Comparison of ENCODE assay signal across 1 cellular context in the genomic region with DNA sequence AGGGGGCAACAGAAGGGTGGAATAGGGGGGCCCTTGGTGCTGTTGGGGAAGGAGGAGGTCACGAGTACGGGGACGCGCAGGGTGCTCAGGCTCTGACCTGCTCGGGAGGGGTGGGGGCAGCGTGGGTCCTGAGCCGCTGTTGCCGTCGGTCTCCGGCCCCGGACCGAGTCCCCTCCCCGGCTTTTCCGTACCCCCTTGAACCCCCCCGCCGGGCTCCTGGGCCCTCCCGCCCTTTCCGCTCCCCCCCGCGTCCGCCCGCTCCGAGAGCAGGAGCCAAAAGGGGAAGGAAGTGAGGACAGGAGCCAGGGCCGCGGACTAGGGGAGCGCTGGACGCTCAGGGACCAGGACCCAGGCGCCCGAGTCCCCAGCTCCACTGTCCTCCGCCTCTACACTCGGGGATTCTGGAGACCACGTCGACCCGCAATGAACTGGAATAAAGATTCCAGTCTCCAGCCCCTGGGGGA.
TF ChIP-seq lines count a peak whose summit lies in the region.

A gene with protein sequence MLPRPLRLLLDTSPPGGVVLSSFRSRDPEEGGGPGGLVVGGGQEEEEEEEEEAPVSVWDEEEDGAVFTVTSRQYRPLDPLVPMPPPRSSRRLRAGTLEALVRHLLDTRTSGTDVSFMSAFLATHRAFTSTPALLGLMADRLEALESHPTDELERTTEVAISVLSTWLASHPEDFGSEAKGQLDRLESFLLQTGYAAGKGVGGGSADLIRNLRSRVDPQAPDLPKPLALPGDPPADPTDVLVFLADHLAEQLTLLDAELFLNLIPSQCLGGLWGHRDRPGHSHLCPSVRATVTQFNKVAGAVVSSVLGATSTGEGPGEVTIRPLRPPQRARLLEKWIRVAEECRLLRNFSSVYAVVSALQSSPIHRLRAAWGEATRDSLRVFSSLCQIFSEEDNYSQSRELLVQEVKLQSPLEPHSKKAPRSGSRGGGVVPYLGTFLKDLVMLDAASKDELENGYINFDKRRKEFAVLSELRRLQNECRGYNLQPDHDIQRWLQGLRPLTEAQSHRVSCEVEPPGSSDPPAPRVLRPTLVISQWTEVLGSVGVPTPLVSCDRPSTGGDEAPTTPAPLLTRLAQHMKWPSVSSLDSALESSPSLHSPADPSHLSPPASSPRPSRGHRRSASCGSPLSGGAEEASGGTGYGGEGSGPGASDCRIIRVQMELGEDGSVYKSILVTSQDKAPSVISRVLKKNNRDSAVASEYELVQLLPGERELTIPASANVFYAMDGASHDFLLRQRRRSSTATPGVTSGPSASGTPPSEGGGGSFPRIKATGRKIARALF (minus strand): TSS at position 170 of the 464 bp plus-strand sequence. CDS start 332 bp downstream, outside the sequence.

TF ChIP-seq in HEK293, 187 proteins besides CTCF, POLR2A, EP300 and RAD21 (continued from another document and continues in another):
- TF ChIP-seq, protein P1, sequence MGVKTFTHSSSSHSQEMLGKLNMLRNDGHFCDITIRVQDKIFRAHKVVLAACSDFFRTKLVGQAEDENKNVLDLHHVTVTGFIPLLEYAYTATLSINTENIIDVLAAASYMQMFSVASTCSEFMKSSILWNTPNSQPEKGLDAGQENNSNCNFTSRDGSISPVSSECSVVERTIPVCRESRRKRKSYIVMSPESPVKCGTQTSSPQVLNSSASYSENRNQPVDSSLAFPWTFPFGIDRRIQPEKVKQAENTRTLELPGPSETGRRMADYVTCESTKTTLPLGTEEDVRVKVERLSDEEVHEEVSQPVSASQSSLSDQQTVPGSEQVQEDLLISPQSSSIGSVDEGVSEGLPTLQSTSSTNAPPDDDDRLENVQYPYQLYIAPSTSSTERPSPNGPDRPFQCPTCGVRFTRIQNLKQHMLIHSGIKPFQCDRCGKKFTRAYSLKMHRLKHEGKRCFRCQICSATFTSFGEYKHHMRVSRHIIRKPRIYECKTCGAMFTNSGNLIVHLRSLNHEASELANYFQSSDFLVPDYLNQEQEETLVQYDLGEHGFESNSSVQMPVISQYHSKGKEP (tag by site-specific recombination; IDR thresholded peaks at IDR 0.05): no peak; the same call in 1 of the 2 replicates
- TF ChIP-seq ZNF112 (tag by site-specific recombination; IDR thresholded peaks at IDR 0.05): no peak
- TF ChIP-seq GFI1B (tag by site-specific recombination; IDR thresholded peaks at IDR 0.05): no peak
- no peak for TF ChIP-seq ZBTB21 (tag by site-specific recombination; IDR thresholded peaks at IDR 0.05)
- TF ChIP-seq, protein P2, sequence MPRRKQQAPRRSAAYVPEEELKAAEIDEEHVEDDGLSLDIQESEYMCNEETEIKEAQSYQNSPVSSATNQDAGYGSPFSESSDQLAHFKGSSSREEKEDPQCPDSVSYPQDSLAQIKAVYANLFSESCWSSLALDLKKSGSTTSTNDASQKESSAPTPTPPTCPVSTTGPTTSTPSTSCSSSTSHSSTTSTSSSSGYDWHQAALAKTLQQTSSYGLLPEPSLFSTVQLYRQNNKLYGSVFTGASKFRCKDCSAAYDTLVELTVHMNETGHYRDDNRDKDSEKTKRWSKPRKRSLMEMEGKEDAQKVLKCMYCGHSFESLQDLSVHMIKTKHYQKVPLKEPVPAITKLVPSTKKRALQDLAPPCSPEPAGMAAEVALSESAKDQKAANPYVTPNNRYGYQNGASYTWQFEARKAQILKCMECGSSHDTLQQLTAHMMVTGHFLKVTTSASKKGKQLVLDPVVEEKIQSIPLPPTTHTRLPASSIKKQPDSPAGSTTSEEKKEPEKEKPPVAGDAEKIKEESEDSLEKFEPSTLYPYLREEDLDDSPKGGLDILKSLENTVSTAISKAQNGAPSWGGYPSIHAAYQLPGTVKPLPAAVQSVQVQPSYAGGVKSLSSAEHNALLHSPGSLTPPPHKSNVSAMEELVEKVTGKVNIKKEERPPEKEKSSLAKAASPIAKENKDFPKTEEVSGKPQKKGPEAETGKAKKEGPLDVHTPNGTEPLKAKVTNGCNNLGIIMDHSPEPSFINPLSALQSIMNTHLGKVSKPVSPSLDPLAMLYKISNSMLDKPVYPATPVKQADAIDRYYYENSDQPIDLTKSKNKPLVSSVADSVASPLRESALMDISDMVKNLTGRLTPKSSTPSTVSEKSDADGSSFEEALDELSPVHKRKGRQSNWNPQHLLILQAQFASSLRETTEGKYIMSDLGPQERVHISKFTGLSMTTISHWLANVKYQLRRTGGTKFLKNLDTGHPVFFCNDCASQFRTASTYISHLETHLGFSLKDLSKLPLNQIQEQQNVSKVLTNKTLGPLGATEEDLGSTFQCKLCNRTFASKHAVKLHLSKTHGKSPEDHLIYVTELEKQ (tag by site-specific recombination; IDR thresholded peaks at IDR 0.05; ENCODE audit: borderline replicate concordance): no peak
- no peak for TF ChIP-seq KLF8 (tag by site-specific recombination; IDR thresholded peaks at IDR 0.05)
- TF ChIP-seq ZNF670 (tag by site-specific recombination; IDR thresholded peaks at IDR 0.05; ENCODE audit: low read depth): no peak
- TF ChIP-seq KLF1 (tag by site-specific recombination; IDR thresholded peaks at IDR 0.05): 0 out of 2 replicates have a peak, but pooled peaks have one; percentile 5
- TF ChIP-seq ZNF433 (tag by site-specific recombination; IDR thresholded peaks at IDR 0.05; ENCODE audit: low read depth): no peak
- peak; percentile 58 for TF ChIP-seq ZBTB48 (tag by site-specific recombination; IDR thresholded peaks at IDR 0.05)
- TF ChIP-seq ZNF837 (tag by site-specific recombination; IDR thresholded peaks at IDR 0.05): no peak
- no peak for TF ChIP-seq ZNF544 (tag by site-specific recombination; IDR thresholded peaks at IDR 0.05)
- no peak for TF ChIP-seq ZNF558 (tag by site-specific recombination; IDR thresholded peaks at IDR 0.05)
- no peak for TF ChIP-seq MEIS1 (CRISPR knock-in tag; IDR thresholded peaks at IDR 0.05; ENCODE audit: borderline replicate concordance)
- no peak for TF ChIP-seq ZNF354C (tag by site-specific recombination; IDR thresholded peaks at IDR 0.05; ENCODE audit: borderline replicate concordance, low read depth)
- no peak for TF ChIP-seq ZNF132 (tag by site-specific recombination; IDR thresholded peaks at IDR 0.05; ENCODE audit: borderline replicate concordance)
- TF ChIP-seq SCRT2 (tag by site-specific recombination; IDR thresholded peaks at IDR 0.05): no peak
- TF ChIP-seq ZNF221 (tag by site-specific recombination; IDR thresholded peaks at IDR 0.05; ENCODE audit: borderline replicate concordance): no peak
- TF ChIP-seq, protein P3, sequence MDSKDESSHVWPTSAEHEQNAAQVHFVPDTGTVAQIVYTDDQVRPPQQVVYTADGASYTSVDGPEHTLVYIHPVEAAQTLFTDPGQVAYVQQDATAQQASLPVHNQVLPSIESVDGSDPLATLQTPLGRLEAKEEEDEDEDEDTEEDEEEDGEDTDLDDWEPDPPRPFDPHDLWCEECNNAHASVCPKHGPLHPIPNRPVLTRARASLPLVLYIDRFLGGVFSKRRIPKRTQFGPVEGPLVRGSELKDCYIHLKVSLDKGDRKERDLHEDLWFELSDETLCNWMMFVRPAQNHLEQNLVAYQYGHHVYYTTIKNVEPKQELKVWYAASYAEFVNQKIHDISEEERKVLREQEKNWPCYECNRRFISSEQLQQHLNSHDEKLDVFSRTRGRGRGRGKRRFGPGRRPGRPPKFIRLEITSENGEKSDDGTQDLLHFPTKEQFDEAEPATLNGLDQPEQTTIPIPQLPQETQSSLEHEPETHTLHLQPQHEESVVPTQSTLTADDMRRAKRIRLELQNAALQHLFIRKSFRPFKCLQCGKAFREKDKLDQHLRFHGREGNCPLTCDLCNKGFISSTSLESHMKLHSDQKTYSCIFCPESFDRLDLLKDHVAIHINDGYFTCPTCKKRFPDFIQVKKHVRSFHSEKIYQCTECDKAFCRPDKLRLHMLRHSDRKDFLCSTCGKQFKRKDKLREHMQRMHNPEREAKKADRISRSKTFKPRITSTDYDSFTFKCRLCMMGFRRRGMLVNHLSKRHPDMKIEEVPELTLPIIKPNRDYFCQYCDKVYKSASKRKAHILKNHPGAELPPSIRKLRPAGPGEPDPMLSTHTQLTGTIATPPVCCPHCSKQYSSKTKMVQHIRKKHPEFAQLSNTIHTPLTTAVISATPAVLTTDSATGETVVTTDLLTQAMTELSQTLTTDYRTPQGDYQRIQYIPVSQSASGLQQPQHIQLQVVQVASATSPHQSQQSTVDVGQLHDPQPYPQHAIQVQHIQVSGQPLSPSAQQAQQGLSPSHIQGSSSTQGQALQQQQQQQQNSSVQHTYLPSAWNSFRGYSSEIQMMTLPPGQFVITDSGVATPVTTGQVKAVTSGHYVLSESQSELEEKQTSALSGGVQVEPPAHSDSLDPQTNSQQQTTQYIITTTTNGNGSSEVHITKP (tag by site-specific recombination; IDR thresholded peaks at IDR 0.05): peak; percentile 87
- TF ChIP-seq MZF1 (tag by site-specific recombination; IDR thresholded peaks at IDR 0.05; ENCODE audit: borderline replicate concordance): no peak
- no peak for TF ChIP-seq HOXA7 (CRISPR knock-in tag; IDR thresholded peaks at IDR 0.05; ENCODE audit: borderline replicate concordance)
- TF ChIP-seq, protein P4, sequence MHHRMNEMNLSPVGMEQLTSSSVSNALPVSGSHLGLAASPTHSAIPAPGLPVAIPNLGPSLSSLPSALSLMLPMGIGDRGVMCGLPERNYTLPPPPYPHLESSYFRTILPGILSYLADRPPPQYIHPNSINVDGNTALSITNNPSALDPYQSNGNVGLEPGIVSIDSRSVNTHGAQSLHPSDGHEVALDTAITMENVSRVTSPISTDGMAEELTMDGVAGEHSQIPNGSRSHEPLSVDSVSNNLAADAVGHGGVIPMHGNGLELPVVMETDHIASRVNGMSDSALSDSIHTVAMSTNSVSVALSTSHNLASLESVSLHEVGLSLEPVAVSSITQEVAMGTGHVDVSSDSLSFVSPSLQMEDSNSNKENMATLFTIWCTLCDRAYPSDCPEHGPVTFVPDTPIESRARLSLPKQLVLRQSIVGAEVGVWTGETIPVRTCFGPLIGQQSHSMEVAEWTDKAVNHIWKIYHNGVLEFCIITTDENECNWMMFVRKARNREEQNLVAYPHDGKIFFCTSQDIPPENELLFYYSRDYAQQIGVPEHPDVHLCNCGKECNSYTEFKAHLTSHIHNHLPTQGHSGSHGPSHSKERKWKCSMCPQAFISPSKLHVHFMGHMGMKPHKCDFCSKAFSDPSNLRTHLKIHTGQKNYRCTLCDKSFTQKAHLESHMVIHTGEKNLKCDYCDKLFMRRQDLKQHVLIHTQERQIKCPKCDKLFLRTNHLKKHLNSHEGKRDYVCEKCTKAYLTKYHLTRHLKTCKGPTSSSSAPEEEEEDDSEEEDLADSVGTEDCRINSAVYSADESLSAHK (tag by site-specific recombination; IDR thresholded peaks at IDR 0.05): no peak
- TF ChIP-seq ZNF529 (tag by site-specific recombination; IDR thresholded peaks at IDR 0.05; ENCODE audit: insufficient replicate concordance): no peak
- TF ChIP-seq, protein P5, sequence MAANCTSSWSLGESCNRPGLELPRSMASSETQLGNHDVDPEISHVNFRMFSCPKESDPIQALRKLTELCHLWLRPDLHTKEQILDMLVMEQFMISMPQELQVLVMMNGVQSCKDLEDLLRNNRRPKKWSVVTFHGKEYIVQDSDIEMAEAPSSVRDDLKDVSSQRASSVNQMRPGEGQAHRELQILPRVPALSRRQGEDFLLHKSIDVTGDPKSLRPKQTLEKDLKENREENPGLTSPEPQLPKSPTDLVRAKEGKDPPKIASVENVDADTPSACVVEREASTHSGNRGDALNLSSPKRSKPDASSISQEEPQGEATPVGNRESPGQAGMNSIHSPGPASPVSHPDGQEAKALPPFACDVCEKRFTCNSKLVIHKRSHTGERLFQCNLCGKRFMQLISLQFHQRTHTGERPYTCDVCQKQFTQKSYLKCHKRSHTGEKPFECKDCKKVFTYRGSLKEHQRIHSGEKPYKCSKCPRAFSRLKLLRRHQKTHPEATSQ (tag by site-specific recombination; IDR thresholded peaks at IDR 0.05): no peak
- no peak for TF ChIP-seq ZNF600 (tag by site-specific recombination; IDR thresholded peaks at IDR 0.05)
- no peak; the same call in 1 of the 2 replicates for TF ChIP-seq ZNF585B (tag by site-specific recombination; IDR thresholded peaks at IDR 0.05)
- no peak for TF ChIP-seq ZNF624 (tag by site-specific recombination; IDR thresholded peaks at IDR 0.05)
- no peak for TF ChIP-seq ZNF174 (tag by site-specific recombination; IDR thresholded peaks at IDR 0.05)
- no peak for TF ChIP-seq ZNF23 (tag by site-specific recombination; IDR thresholded peaks at IDR 0.05; ENCODE audit: borderline replicate concordance)
- TF ChIP-seq BCL11A (tag by site-specific recombination; IDR thresholded peaks at IDR 0.05; ENCODE audit: low read depth): no peak
- no peak for TF ChIP-seq ZNF48 (tag by site-specific recombination; IDR thresholded peaks at IDR 0.05)
- TF ChIP-seq ZNF175 (tag by site-specific recombination; IDR thresholded peaks at IDR 0.05): no peak
- no peak for TF ChIP-seq FEZF1 (tag by site-specific recombination; IDR thresholded peaks at IDR 0.05)
- no peak for TF ChIP-seq REPIN1 (tag by site-specific recombination; IDR thresholded peaks at IDR 0.05; ENCODE audit: low read depth)
- TF ChIP-seq, protein P6, sequence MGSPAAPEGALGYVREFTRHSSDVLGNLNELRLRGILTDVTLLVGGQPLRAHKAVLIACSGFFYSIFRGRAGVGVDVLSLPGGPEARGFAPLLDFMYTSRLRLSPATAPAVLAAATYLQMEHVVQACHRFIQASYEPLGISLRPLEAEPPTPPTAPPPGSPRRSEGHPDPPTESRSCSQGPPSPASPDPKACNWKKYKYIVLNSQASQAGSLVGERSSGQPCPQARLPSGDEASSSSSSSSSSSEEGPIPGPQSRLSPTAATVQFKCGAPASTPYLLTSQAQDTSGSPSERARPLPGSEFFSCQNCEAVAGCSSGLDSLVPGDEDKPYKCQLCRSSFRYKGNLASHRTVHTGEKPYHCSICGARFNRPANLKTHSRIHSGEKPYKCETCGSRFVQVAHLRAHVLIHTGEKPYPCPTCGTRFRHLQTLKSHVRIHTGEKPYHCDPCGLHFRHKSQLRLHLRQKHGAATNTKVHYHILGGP (tag by site-specific recombination; IDR thresholded peaks at IDR 0.05): no peak
- TF ChIP-seq, protein P7, sequence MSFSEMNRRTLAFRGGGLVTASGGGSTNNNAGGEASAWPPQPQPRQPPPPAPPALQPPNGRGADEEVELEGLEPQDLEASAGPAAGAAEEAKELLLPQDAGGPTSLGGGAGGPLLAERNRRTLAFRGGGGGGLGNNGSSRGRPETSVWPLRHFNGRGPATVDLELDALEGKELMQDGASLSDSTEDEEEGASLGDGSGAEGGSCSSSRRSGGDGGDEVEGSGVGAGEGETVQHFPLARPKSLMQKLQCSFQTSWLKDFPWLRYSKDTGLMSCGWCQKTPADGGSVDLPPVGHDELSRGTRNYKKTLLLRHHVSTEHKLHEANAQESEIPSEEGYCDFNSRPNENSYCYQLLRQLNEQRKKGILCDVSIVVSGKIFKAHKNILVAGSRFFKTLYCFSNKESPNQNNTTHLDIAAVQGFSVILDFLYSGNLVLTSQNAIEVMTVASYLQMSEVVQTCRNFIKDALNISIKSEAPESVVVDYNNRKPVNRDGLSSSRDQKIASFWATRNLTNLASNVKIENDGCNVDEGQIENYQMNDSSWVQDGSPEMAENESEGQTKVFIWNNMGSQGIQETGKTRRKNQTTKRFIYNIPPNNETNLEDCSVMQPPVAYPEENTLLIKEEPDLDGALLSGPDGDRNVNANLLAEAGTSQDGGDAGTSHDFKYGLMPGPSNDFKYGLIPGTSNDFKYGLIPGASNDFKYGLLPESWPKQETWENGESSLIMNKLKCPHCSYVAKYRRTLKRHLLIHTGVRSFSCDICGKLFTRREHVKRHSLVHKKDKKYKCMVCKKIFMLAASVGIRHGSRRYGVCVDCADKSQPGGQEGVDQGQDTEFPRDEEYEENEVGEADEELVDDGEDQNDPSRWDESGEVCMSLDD (tag by site-specific recombination; IDR thresholded peaks at IDR 0.05): peak; percentile 67
- TF ChIP-seq ZNF302 (tag by site-specific recombination; IDR thresholded peaks at IDR 0.05; ENCODE audit: low read depth): no peak
- no peak for TF ChIP-seq ZNF366 (tag by site-specific recombination; conservative IDR thresholded peaks at IDR 0.05)
- no peak for TF ChIP-seq ZSCAN23 (tag by site-specific recombination; IDR thresholded peaks at IDR 0.05)
- TF ChIP-seq ZNF621 (tag by site-specific recombination; IDR thresholded peaks at IDR 0.05): no peak
- TF ChIP-seq ZNF155 (tag by site-specific recombination; IDR thresholded peaks at IDR 0.05): no peak
